Comparison of ENCODE assay signal across 9 cellular contexts in the genomic region with DNA sequence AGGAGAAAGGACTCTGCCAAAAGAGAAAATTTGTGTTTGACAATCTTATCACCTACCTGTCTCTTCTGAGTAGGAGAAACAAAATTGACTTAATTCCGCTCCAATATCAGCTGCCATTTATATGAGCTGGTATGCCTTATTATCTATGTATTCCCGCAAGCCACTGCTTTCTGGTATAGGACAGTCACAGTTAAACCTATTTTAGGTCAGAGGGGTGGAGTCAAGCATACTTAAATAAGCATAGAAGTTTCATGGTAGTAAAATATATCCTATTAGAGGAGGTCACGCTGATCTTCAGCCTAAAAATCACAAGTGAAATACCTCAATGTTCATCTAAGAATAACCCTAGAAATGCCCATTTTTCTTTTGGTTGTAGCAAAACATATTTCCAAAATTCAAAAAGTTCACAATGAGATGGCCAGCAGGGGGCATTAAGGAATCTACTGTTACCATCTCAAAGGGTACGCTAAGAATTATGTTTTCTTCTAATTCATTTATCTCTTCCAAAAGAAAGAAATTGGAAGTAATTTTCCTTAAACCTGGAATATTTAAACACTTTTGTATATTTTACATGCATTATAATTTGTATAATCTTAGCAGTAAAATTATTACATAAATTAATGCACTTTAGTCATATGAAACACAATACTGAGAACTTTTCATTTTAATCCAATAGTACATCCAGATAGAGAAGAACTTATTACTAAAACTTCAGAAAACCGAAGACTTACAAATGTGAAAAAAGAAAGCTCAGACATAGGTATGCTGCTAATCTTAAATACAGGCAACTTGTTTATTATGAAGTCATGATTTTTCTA. TPM values are rescaled to one million over a fixed set of nuclear protein-coding genes. Genes with fewer than 3 reads are reported as not detected.
DNase-seq lines count a peak whose midpoint lies in the region; ATAC-seq lines count a peak whose summit lies in the region.
"Had no signal": no experiment of that assay in that cellular context is flagged by ENCODE, and none has a peak within 500 bp of the region (broad histone marks: within the 10 kb centered on the region; RNA-seq: fewer than 3 reads in every experiment).

No MANE protein-coding gene starts in this region.

- H3K4me2 ChIP-seq in Karpas-422 (ENCODE audit: low read depth, low read length, poor library complexity, severe bottlenecking) = peak overlapping the region; percentile 50

- peak overlapping the region; percentile 32; the same call in 1 of the 2 replicates for H3K4me3 ChIP-seq in Karpas-422 (ENCODE audit: low read length)
- H3K4me3 ChIP-seq: skin epidermis had no signal

- H3K36me3 Mint-ChIP-seq in activated naive CD4-positive, alpha-beta T cell treated with anti-CD3 and anti-CD28 coated beads for 36 hours (ENCODE audit: low read depth) = peaks cover 9% of the 10 kb centered on the region

- H3K27me3 Mint-ChIP-seq in activated naive CD4-positive, alpha-beta T cell treated with anti-CD3 and anti-CD28 coated beads for 36 hours (ENCODE audit: low read depth) = no peaks in the 10 kb centered on the region

- peaks cover 23% of the 10 kb centered on the region for H3K4me1 Mint-ChIP-seq in activated naive CD4-positive, alpha-beta T cell treated with anti-CD3 and anti-CD28 coated beads for 36 hours (ENCODE audit: low read depth)

- no peaks in the 10 kb centered on the region for H3K9me3 ChIP-seq in Karpas-422 (ENCODE audit: low read length)

- H4K20me1 ChIP-seq in Karpas-422 (ENCODE audit: insufficient read depth, low read depth, low read length) = peaks cover 32% of the 10 kb centered on the region

- peaks cover 100% of the 10 kb centered on the region for H3K79me2 ChIP-seq in Karpas-422 (ENCODE audit: low read length)

- DNase-seq in EL (peak; percentile 26), Karpas-422 (peak; percentile 78), left ventricle myocardium superior (no peak), NCI-H1436 treated with DMSO at 0.1 percent for 48 hours (lab: John Stamatoyannopoulos, UW) (no peak)
- peak; percentile 51 for DNase-seq in activated naive CD4-positive, alpha-beta T cell treated with anti-CD3 and anti-CD28 coated beads for 36 hours
- peak; percentile 21 for DNase-seq in stimulated activated naive CD8-positive, alpha-beta T cell treated with anti-CD3 and anti-CD28 coated beads, Interleukin-15, Interleukin-2, amounts not matched to agents 100 U/mL and 50 U/mL, for 24 hours

- H3K4me1 ChIP-seq in Karpas-422 (ENCODE audit: low read length) = peaks cover 74% of the 10 kb centered on the region

- H3K9me3 Mint-ChIP-seq in activated naive CD4-positive, alpha-beta T cell treated with anti-CD3 and anti-CD28 coated beads for 36 hours = no peaks in the 10 kb centered on the region

- intact Hi-C loops in activated naive CD4-positive, alpha-beta T cell treated with anti-CD3 and anti-CD28 coated beads for 36 hours (cut with micrococcal nuclease) = loop anchor here (1.0 kb wide), 3 partner anchors 119 to 411 kb away; no protein-coding TSS in a partner anchor
- intact Hi-C loops in left ventricle myocardium superior (cut with micrococcal nuclease) = no loop called here

- H2AFZ ChIP-seq in Karpas-422 (ENCODE audit: low read length) = no peak overlapping the region

- no peaks in the 10 kb centered on the region for H3K9me2 ChIP-seq in Karpas-422 (replicated peaks; ENCODE audit: insufficient read depth, low read length)

- ATAC-seq in left ventricle myocardium superior (peak; percentile 53), GM21737 (IDR thresholded peaks at IDR 0.05; ENCODE audit: unreplicated experiment) (no peak), GM18868 (IDR thresholded peaks at IDR 0.05; ENCODE audit: unreplicated experiment) (no peak)
- ATAC-seq in stimulated activated naive CD8-positive, alpha-beta T cell treated with anti-CD3 and anti-CD28 coated beads, Interleukin-15, Interleukin-2, amounts not matched to agents 100 U/mL and 50 U/mL, for 24 hours = no peak

- H3K27ac Mint-ChIP-seq in activated naive CD4-positive, alpha-beta T cell treated with anti-CD3 and anti-CD28 coated beads for 36 hours = no peak overlapping the region

- peak overlapping the region; percentile 80 for H3K27ac ChIP-seq in Karpas-422 (ENCODE audit: low read length)
- H3K27ac ChIP-seq: skin epidermis had no signal

- CTCF ChIA-PET in activated naive CD4-positive, alpha-beta T cell treated with anti-CD3 and anti-CD28 coated beads for 36 hours (lab: Charles Lee) = interaction anchor here (0.6 to 2.0 kb wide), 9 partner anchors 10 to 164 kb away, joined by 3 to 12 read pairs (median 5); a partner anchor contains a TSS

- no peak overlapping the region for H3K4me3 Mint-ChIP-seq in activated naive CD4-positive, alpha-beta T cell treated with anti-CD3 and anti-CD28 coated beads for 36 hours

- H3K9ac ChIP-seq in Karpas-422 (ENCODE audit: low read length) = peak overlapping the region; percentile 26; the same call in 1 of the 2 replicates

- H3K27me3 ChIP-seq in Karpas-422 (ENCODE audit: low read length) = no peaks in the 10 kb centered on the region

- H3K36me3 ChIP-seq in Karpas-422 (ENCODE audit: insufficient read depth, low read length) = peaks cover 18% of the 10 kb centered on the region

RNA-seq across cellular contexts. Expression of a gene that starts 10.5 kb away (rescaled TPM):
- total RNA-seq in Karpas-422 (2014; rRNA removed; shearing (Covaris generic); ENCODE audit: low replicate concordance) = 34.1 and 44.9 TPM in 2 replicates
- total RNA-seq in activated naive CD4-positive, alpha-beta T cell treated with anti-CD3 and anti-CD28 coated beads for 36 hours = 10 to 100 TPM; 35.2 to 40.6 TPM
- total RNA-seq in left ventricle myocardium superior = 5.1 TPM

RNA-seq across cellular contexts. Expression of a gene that starts 11.2 kb away (rescaled TPM):
- 81.8 and 155 TPM in 2 replicates for total RNA-seq in Karpas-422 (2014; rRNA removed; shearing (Covaris generic); ENCODE audit: low replicate concordance)
- 100 to 1,000 TPM; 361 to 370 TPM for total RNA-seq in activated naive CD4-positive, alpha-beta T cell treated with anti-CD3 and anti-CD28 coated beads for 36 hours
- 20.0 TPM for total RNA-seq in left ventricle myocardium superior

RNA-seq across cellular contexts. Expression of a gene that starts 37.6 kb away (rescaled TPM):
- total RNA-seq in Karpas-422 (2014; rRNA removed; shearing (Covaris generic); ENCODE audit: low replicate concordance) = 13.3 and 42.2 TPM in 2 replicates
- 10 to 100 TPM; 13.5 to 17.0 TPM for total RNA-seq in activated naive CD4-positive, alpha-beta T cell treated with anti-CD3 and anti-CD28 coated beads for 36 hours
- total RNA-seq in left ventricle myocardium superior = 5.3 TPM

RNA-seq across cellular contexts. Expression of a gene that starts 42.5 kb away (rescaled TPM):
- 78.1 and 82.4 TPM in 2 replicates for total RNA-seq in Karpas-422 (2014; rRNA removed; shearing (Covaris generic); ENCODE audit: low replicate concordance)
- 100 to 1,000 TPM; 200 to 212 TPM for total RNA-seq in activated naive CD4-positive, alpha-beta T cell treated with anti-CD3 and anti-CD28 coated beads for 36 hours
- 40.2 TPM for total RNA-seq in left ventricle myocardium superior

Comparison
In these comparisons a context has a peak if more than half of its experiments do, and no peak if none do; other contexts are left out.
1. DNase-seq: peak in EL (single experiment), Karpas-422 (single experiment), activated naive CD4-positive, alpha-beta T cell treated with anti-CD3 and anti-CD28 coated beads for 36 hours (single experiment) and stimulated activated naive CD8-positive, alpha-beta T cell treated with anti-CD3 and anti-CD28 coated beads, Interleukin-15, Interleukin-2, amounts not matched to agents 100 U/mL and 50 U/mL, for 24 hours (single experiment); none in left ventricle myocardium superior (single experiment) and NCI-H1436 treated with DMSO at 0.1 percent for 48 hours (single experiment).